In the genomic region with DNA sequence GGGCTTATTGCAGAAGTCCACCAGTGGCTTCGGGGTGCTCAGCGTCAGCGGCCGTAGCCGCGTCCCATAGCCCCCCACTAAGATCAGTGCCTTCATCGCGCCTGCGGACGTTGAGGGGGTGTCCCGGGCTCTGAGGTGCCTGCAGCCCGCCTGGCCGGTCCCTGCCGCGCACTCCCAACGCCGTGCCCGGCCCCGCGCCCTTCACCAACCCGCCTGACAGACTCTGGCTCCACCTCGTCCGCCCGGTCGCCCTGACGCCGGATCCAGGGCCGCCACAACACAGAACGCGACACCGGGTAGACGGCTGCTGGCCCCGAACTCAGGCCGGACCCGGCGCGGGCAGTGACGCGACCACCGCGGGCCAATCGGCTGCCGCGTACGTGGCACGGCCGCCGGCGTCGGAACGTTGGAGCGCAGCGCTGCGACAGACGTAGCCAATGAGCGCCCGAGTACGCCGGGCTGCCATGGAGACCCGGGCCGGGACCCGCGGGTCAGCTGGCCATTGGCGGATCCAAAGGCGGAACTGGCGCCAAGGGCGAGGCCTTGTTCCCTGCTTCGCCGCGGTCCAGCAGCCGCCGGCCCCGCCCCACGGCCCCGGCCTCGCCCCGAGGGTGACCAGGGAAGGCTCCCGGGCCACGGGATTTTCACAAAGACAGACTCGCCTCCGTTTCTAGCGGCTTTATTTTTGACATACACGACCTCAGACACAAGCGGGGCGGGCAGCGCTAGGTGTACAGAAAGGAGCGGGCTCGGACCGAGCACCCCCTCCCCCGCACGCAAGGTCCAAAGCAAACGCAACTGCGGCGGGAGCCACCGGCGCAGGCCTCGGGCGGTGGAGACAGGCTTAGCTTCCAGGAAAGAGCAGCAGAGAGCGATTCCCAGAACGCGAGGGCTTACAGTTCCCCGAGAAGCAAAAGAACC, we compare ENCODE assay signal across 8 cellular contexts. TPM values are rescaled to one million over a fixed set of nuclear protein-coding genes. Genes with fewer than 3 reads are reported as not detected.
DNase-seq lines count a peak whose midpoint lies in the region; ATAC-seq and TF ChIP-seq lines count a peak whose summit lies in the region.

TSS of gene GMPPB (minus strand) at position 321 of the 921 bp plus-strand sequence. CDS start at position 96, 225 bp downstream.

- H2AFZ ChIP-seq in neuron (ENCODE audit: low read depth, low read length) = peak within 1 kb of the TSS; percentile 78

- peaks cover 65% of the 10 kb centered on the region for H3K36me3 ChIP-seq in neuron (ENCODE audit: insufficient read depth, low read length)

- peak within 1 kb of the TSS; percentile 83 for H3K27ac ChIP-seq in foreskin keratinocyte

- peak; percentile 83 for DNase-seq in GM04503 (ENCODE audit: low read depth)
- DNase-seq in HFF-Myc (ENCODE audit: extremely low read depth, low read depth) = peak; percentile 79
- peak; percentile 92 for DNase-seq in NAMALWA (ENCODE audit: low spot score)
- peak; percentile 97 for DNase-seq in SK-MEL-5 (ENCODE audit: low read depth, low spot score)
- peak; percentile 84 to 89 (median 86) for DNase-seq in activated naive CD4-positive, alpha-beta T cell (lab: John Stamatoyannopoulos, UW)
- peak; percentile 75 to 87 for DNase-seq in foreskin keratinocyte
- DNase-seq in stromal cell of bone marrow (ENCODE audit: low read depth) = peak; percentile 95

- in situ Hi-C loops in SK-MEL-5 (cut with HindIII; ENCODE audit: low pct_unique_long_range_greater_than_20kb, low sequenced_read_pairs) = no loop called here

- H3K9me3 ChIP-seq in neuron (ENCODE audit: low read length) = no peaks in the 10 kb centered on the region

- H3K4me1 ChIP-seq in foreskin keratinocyte = no peaks in the 10 kb centered on the region
- H3K4me1 ChIP-seq in neuron (ENCODE audit: insufficient read depth, low read length) = peaks cover 21% of the 10 kb centered on the region

- no peaks in the 10 kb centered on the region for H3K27me3 ChIP-seq in foreskin keratinocyte
- no peaks in the 10 kb centered on the region for H3K27me3 ChIP-seq in neuron (ENCODE audit: insufficient read depth, low read length)

- peak; percentile 81 for ATAC-seq in foreskin keratinocyte

- no peak for TF ChIP-seq CTCF in HFF-Myc (IDR thresholded peaks at IDR 0.05; ENCODE audit: low read depth, low read length, missing control alignments)
- no peak for TF ChIP-seq CTCF in foreskin keratinocyte (conservative IDR thresholded peaks at IDR 0.05)

- H3K4me3 ChIP-seq in HFF-Myc (replicated peaks; ENCODE audit: low read depth, low read length) = peak within 1 kb of the TSS; percentile 92
- H3K4me3 ChIP-seq in neuron (ENCODE audit: low read length) = peak within 1 kb of the TSS; percentile 92

RNA-seq across cellular contexts. Expression of gene GMPPB, which starts in this region (rescaled TPM):
- total RNA-seq in SK-MEL-5 (2014; rRNA removed; shearing (Covaris generic)) = 24.3 and 24.6 TPM in 2 replicates
- polyA plus RNA-seq in SK-MEL-5 (2015; cell fraction: cytosol; rRNA removed) = 22.7 and 24.4 TPM in 2 replicates
- 47.2 and 55.8 TPM in 2 replicates for polyA plus RNA-seq in SK-MEL-5 (2015; cell fraction: nucleus; rRNA removed)
- total RNA-seq in foreskin keratinocyte = 41.4 and 44.5 TPM in 2 replicates
- polyA plus RNA-seq in foreskin keratinocyte = 54.8 and 57.5 TPM in 2 replicates

Comparison
In these comparisons a context has a peak if more than half of its experiments do, and no peak if none do; other contexts are left out.
1. Peak in every context shown above with its lines: DNase-seq, ATAC-seq, H3K4me3 ChIP-seq and H3K27ac ChIP-seq.